24 cellular contexts compared by ENCODE assay signal in genomic region chr7:42491106-42491505, GRCh38.
"Had no signal": no experiment of that assay in that cellular context is flagged by ENCODE, and none has a peak within 500 bp of the region (broad histone marks: within the 10 kb centered on the region; RNA-seq: fewer than 3 reads in every experiment).

No MANE protein-coding gene starts in this region.

- DNase-seq: heart right ventricle; islet precursor cell; left ventricle myocardium inferior; naive thymus-derived CD4-positive, alpha-beta T cell; ovary; retina; right cardiac atrium; stimulated activated CD4-positive, alpha-beta T cell treated with anti-CD3 and anti-CD28 coated beads, Interleukin-1b, Interleukin-23, amount 100 ng/mL, for 48 hours; stimulated activated CD4-positive, alpha-beta T cell treated with anti-CD3 and anti-CD28 coated beads, Interleukin-2, amount 100 ng/mL, for 48 hours; stimulated activated CD4-positive, alpha-beta T cell treated with anti-CD3 and anti-CD28 coated beads, Interleukin-4, amount 100 ng/mL, for 4 hours; stimulated activated CD8-positive, alpha-beta memory T cell treated with anti-CD3 and anti-CD28 coated beads, Interleukin-4, amount 100 ng/mL, for 48 hours; stimulated activated naive CD4-positive, alpha-beta T cell treated with Interleukin-2 at 50 U/mL for 16 hours; stimulated activated naive CD8-positive, alpha-beta T cell treated with anti-CD3 and anti-CD28 coated beads, Interleukin-15, amount 100 ng/mL, for 72 hours; testis; thyroid gland; trophoblast cell; upper lobe of right lung had no signal

- H3K79me2 ChIP-seq: hepatocyte had no signal

- H3K36me3 ChIP-seq: heart right ventricle, left ventricle myocardium inferior, ovary, thyroid gland, upper lobe of right lung had no signal

- H3K4me3 ChIP-seq: heart right ventricle, hepatocyte, left ventricle myocardium inferior, lung, ovary, smooth muscle cell, testis, thyroid gland, upper lobe of right lung had no signal

- H3K36me3 Mint-ChIP-seq: natural killer cell treated with Interleukin-12 subunit alpha and Interleukin-12 subunit beta and Interleukin-15 and Interleukin-18, amount 100 ng/mL, for 72 hours; stimulated activated memory B cell treated with anti-CD40 and anti-IgM and Interleukin-4, amounts not matched to agents 10 μg/mL and 1 μg/mL and 100 μg/mL, for 72 hours had no signal

- H2AFZ ChIP-seq: hepatocyte had no signal

- FAIRE-seq: urothelium cell line had no signal

- H3K27ac Mint-ChIP-seq: naive thymus-derived CD4-positive, alpha-beta T cell; natural killer cell treated with Interleukin-12 subunit alpha and Interleukin-12 subunit beta and Interleukin-15 and Interleukin-18, amount 100 ng/mL, for 72 hours; progenitor cell of endocrine pancreas; stimulated activated memory B cell treated with anti-CD40 and anti-IgM and Interleukin-4, amounts not matched to agents 10 μg/mL and 1 μg/mL and 100 μg/mL, for 72 hours; stimulated activated naive CD8-positive, alpha-beta T cell treated with anti-CD3 and anti-CD28 coated beads, Interleukin-15, amount 100 ng/mL, for 72 hours had no signal

- H3K9me3 ChIP-seq: heart right ventricle, left ventricle myocardium inferior, ovary, testis, thyroid gland, upper lobe of right lung had no signal

- H3K27ac ChIP-seq: heart right ventricle, hepatocyte, left ventricle myocardium inferior, ovary, testis, thyroid gland, upper lobe of right lung had no signal

- H3K4me2 ChIP-seq: hepatocyte, smooth muscle cell had no signal

- H3K4me3 Mint-ChIP-seq: naive thymus-derived CD4-positive, alpha-beta T cell; natural killer cell treated with Interleukin-12 subunit alpha and Interleukin-12 subunit beta and Interleukin-15 and Interleukin-18, amount 100 ng/mL, for 72 hours; stimulated activated memory B cell treated with anti-CD40 and anti-IgM and Interleukin-4, amounts not matched to agents 10 μg/mL and 1 μg/mL and 100 μg/mL, for 72 hours; stimulated activated naive CD8-positive, alpha-beta T cell treated with anti-CD3 and anti-CD28 coated beads, Interleukin-15, amount 100 ng/mL, for 72 hours had no signal

- H3K4me1 Mint-ChIP-seq: stimulated activated memory B cell treated with anti-CD40 and anti-IgM and Interleukin-4, amounts not matched to agents 10 μg/mL and 1 μg/mL and 100 μg/mL, for 72 hours had no signal

- H3K27me3 ChIP-seq: ovary, testis, thyroid gland, upper lobe of right lung had no signal
